In the genomic region with DNA sequence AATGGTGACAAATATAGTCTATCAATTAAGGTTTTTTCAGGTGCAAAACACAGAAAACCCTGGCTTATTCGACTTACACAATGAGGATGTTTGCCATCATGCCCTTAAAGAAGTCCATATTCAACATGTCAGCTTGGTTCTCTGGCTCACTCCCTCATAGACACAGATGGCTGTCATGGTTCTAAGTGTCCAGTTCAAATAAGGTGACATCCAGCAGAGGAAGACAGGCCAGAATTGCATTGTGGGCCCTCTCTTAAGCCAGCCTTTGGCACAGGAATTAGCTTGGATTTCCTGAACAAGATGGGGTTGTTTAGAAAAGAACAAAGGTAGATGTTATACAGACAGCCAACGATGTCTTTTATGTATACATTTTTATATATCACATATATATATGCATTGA, we compare ENCODE assay signal across 33 cellular contexts.
"Had no signal": no experiment of that assay in that cellular context is flagged by ENCODE, and none has a peak within 500 bp of the region (broad histone marks: within the 10 kb centered on the region; RNA-seq: fewer than 3 reads in every experiment).

No MANE protein-coding gene starts in this region.

- H3K36me3 ChIP-seq: adrenal gland, breast epithelium, Peyer's patch had no signal

- H3K27ac ChIP-seq: adrenal gland, body of pancreas, breast epithelium, Peyer's patch, VCaP had no signal

- ATAC-seq: activated CD8-positive, alpha-beta T cell treated with anti-CD3 and anti-CD28 coated beads for 36 hours; activated T-cell treated with anti-CD3 and anti-CD28 coated beads, Interleukin-2, amount 50 U/mL, for 72 hours; activated T-helper 17 cell treated with anti-CD3 and anti-CD28 coated beads, Interleukin-2, amount 50 U/mL, for 72 hours; body of pancreas; K562; PC-3 had no signal

- H3K9me3 ChIP-seq: adrenal gland, body of pancreas, breast epithelium, Peyer's patch had no signal

- DNase-seq: activated CD4-positive, alpha-beta T cell treated with anti-CD3 and anti-CD28 coated beads for 1 hour; activated CD4-positive, alpha-beta T cell treated with anti-CD3 and anti-CD28 coated beads for 48 hours; activated CD4-positive, alpha-beta T cell treated with anti-CD3 and anti-CD28 coated beads, Interleukin-2, amount 50 U/mL, for 4 hours; activated CD4-positive, CD25-positive, alpha-beta regulatory T cell; activated CD8-positive, alpha-beta T cell treated with anti-CD3 and anti-CD28 coated beads for 36 hours; activated effector memory CD4-positive, alpha-beta T cell treated with anti-CD3 and anti-CD28 coated beads, Interleukin-2, amount 50 U/mL, for 16 hours; activated naive CD4-positive, alpha-beta T cell; activated naive CD4-positive, alpha-beta T cell treated with anti-CD3 and anti-CD28 coated beads, Interleukin-2, amount 50 U/mL, for 16 hours; activated T-cell treated with anti-CD3 and anti-CD28 coated beads, Interleukin-2, amount 50 U/mL, for 1 hour; activated T-cell treated with anti-CD3 and anti-CD28 coated beads, Interleukin-2, amount 50 U/mL, for 72 hours; adrenal gland; body of pancreas; NCI-H1092 treated with DMSO at 0.1 percent for 48 hours; NCI-H1417; NCI-H146; NCI-H187; NCI-H2081 treated with DMSO at 0.1 percent for 48 hours; NCI-H226; NCI-H446 treated with DMSO at 0.1 percent for 48 hours; NCI-H524; NCI-H69; NK-92 treated with Interleukin-12 subunit alpha and Interleukin-12 subunit beta, amount 100 ng/mL, for 24 hours; PC-3; Peyer's patch; RPMI8226; SW 1271; T-helper 1 cell; T-helper 2 cell; T-helper 9 cell had no signal

- H3K27me3 Mint-ChIP-seq: activated CD8-positive, alpha-beta T cell treated with anti-CD3 and anti-CD28 coated beads for 36 hours; activated T-helper 17 cell treated with anti-CD3 and anti-CD28 coated beads, Interleukin-2, amount 50 U/mL, for 72 hours had no signal

- H3K4me3 Mint-ChIP-seq: activated CD8-positive, alpha-beta T cell treated with anti-CD3 and anti-CD28 coated beads for 36 hours; activated T-helper 17 cell treated with anti-CD3 and anti-CD28 coated beads, Interleukin-2, amount 50 U/mL, for 72 hours had no signal

- H3K4me3 ChIP-seq: adrenal gland, body of pancreas, breast epithelium, K562, Peyer's patch had no signal

- H3K27ac Mint-ChIP-seq: activated CD8-positive, alpha-beta T cell treated with anti-CD3 and anti-CD28 coated beads for 36 hours; activated T-cell treated with anti-CD3 and anti-CD28 coated beads, Interleukin-2, amount 50 U/mL, for 72 hours; activated T-helper 17 cell treated with anti-CD3 and anti-CD28 coated beads, Interleukin-2, amount 50 U/mL, for 72 hours had no signal

- H3K9me3 Mint-ChIP-seq: activated CD8-positive, alpha-beta T cell treated with anti-CD3 and anti-CD28 coated beads for 36 hours; activated T-cell treated with anti-CD3 and anti-CD28 coated beads, Interleukin-2, amount 50 U/mL, for 72 hours; activated T-helper 17 cell treated with anti-CD3 and anti-CD28 coated beads, Interleukin-2, amount 50 U/mL, for 72 hours had no signal

- H3K27me3 ChIP-seq: adrenal gland, body of pancreas, breast epithelium, Peyer's patch had no signal
